Comparison of ENCODE assay signal across 14 cellular contexts in genomic region chr7:1421020-1421790, GRCh38. TPM values are rescaled to one million over a fixed set of nuclear protein-coding genes. Genes with fewer than 3 reads are reported as not detected.
DNase-seq lines count a peak whose midpoint lies in the region; FAIRE-seq lines count a peak whose summit lies in the region.
"Had no signal": no experiment of that assay in that cellular context is flagged by ENCODE, and none has a peak within 500 bp of the region (broad histone marks: within the 10 kb centered on the region; RNA-seq: fewer than 3 reads in every experiment).

No MANE protein-coding gene starts in this region.

- H3K9me3 Mint-ChIP-seq in dendritic cell treated with granulocyte-macrophage colony-stimulating factor and Interleukin-4, amounts not matched to agents 40 ng/mL and 50 ng/mL, for 4 days: no peaks in the 10 kb centered on the region
- H3K9me3 Mint-ChIP-seq: CD8-positive, alpha-beta T cell; GM23338 had no signal

- H3K4me3 Mint-ChIP-seq in dendritic cell treated with granulocyte-macrophage colony-stimulating factor and Interleukin-4, amounts not matched to agents 40 ng/mL and 50 ng/mL, for 4 days: no peak overlapping the region
- H3K4me3 Mint-ChIP-seq: CD8-positive, alpha-beta T cell; GM23338; H9 had no signal

- H3K36me3 Mint-ChIP-seq in dendritic cell treated with granulocyte-macrophage colony-stimulating factor and Interleukin-4, amounts not matched to agents 40 ng/mL and 50 ng/mL, for 4 days (ENCODE audit: low read depth): no peaks in the 10 kb centered on the region
- H3K36me3 Mint-ChIP-seq: CD8-positive, alpha-beta T cell had no signal

- peak overlapping the region; percentile 24 for H3K27ac Mint-ChIP-seq in dendritic cell treated with granulocyte-macrophage colony-stimulating factor and Interleukin-4, amounts not matched to agents 40 ng/mL and 50 ng/mL, for 4 days
- H3K27ac Mint-ChIP-seq: CD8-positive, alpha-beta T cell; GM23338; H9 had no signal

- FAIRE-seq in urothelium cell line (lab: Jason Lieb, UNC): peak; percentile 95
- FAIRE-seq: A549, GM12878 had no signal

- peaks cover 23% of the 10 kb centered on the region for H3K4me1 Mint-ChIP-seq in dendritic cell treated with granulocyte-macrophage colony-stimulating factor and Interleukin-4, amounts not matched to agents 40 ng/mL and 50 ng/mL, for 4 days (ENCODE audit: low read depth)

- intact Hi-C loops in dendritic cell treated with granulocyte-macrophage colony-stimulating factor and Interleukin-4, amounts not matched to agents 40 ng/mL and 50 ng/mL, for 4 days (cut with micrococcal nuclease): no loop called here
- intact Hi-C loops in cardiac septum (cut with DNase I): no loop called here

- peak; percentile 32 for DNase-seq in Daoy (ENCODE audit: low read depth)
- DNase-seq in RPMI7951 (ENCODE audit: low read depth): peak; percentile 45
- no peak for DNase-seq in urothelium cell line (ENCODE audit: low spot score)
- DNase-seq in cardiac septum (ENCODE audit: low spot score): no peak
- DNase-seq in DMS53 treated with DMSO at 0.1 percent for 48 hours (lab: John Stamatoyannopoulos, UW; ENCODE audit: unreplicated experiment): no peak
- DNase-seq: BE2C; Caco-2; CD8-positive, alpha-beta T cell; H9; KBM-7 had no signal

- H3K27me3 Mint-ChIP-seq in dendritic cell treated with granulocyte-macrophage colony-stimulating factor and Interleukin-4, amounts not matched to agents 40 ng/mL and 50 ng/mL, for 4 days: peaks cover 49% of the 10 kb centered on the region

RNA-seq across cellular contexts. Expression of gene MICALL2, which starts 38.1 kb away (rescaled TPM):
- 15.1 and 19.0 TPM in 2 replicates for total RNA-seq in Daoy (2014; rRNA removed; shearing (Covaris generic))
- 16.0 and 20.1 TPM in 2 replicates for total RNA-seq in RPMI7951 (2014; rRNA removed; shearing (Covaris generic))
- 19.7 TPM for total RNA-seq in cardiac septum

Comparison
In these comparisons a context has a peak if more than half of its experiments do, and no peak if none do; other contexts are left out.
1. DNase-seq: peak in Daoy (single experiment) and RPMI7951 (single experiment); none in urothelium cell line (single experiment), cardiac septum (single experiment) and DMS53 treated with DMSO at 0.1 percent for 48 hours (single experiment).